8 cellular contexts compared by ENCODE assay signal in the genomic region with DNA sequence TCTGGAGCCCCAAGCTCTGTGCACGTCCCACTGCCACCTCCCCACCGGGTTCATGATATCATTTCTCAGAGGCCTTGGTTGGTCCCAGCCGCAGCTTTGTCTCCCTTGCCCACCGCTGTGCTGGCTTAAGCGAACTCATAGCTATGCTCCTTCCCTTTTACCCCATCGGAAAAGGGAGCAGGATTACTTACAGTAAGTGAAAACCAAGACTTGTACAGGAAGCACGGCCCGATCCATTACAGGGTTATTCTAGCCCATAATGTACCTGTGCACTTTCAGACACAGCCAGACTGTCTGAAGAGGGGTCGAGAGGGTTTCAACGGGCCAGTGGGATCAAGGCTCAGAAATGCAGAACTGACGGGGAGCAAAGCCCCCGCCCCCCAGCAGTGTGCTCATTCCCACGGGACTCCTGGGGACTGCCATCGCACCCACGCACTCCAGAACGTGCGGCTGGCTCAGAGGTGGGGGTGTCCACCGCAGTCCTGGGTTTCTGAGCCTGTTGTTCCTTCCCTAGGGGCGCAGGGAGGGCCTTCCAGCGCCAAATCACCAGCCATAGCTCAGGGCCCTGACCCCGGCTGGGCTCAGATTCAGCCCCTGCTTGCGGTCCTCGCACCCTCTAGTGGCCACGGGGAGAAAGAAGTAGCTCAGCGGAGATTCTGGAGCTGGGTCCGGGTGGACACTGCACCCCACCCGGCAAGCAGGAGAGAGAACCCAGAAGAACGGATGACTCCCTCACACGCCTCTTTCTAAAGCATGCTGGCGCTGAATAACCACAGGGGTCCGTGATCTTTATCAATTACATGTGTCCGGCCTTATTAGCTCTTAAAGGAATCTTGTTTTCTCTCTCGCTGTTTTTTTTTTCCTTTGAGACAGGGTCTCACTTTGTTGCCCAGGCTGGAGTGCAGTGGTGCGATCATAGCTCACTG. TPM values are rescaled to one million over a fixed set of nuclear protein-coding genes. Genes with fewer than 3 reads are reported as not detected.
DNase-seq lines count a peak whose midpoint lies in the region; ATAC-seq and TF ChIP-seq lines count a peak whose summit lies in the region.

No MANE protein-coding gene starts in this region.

- H3K4me1 ChIP-seq in foreskin keratinocyte, result no peaks in the 10 kb centered on the region

- ATAC-seq in foreskin keratinocyte, result peak; percentile 91
- ATAC-seq in omental fat pad (ENCODE audit: low FRiP score), result peak; percentile 89

- H3K27ac Mint-ChIP-seq in activated T-helper 2 cell treated with anti-CD3 and anti-CD28 coated beads, Interferon-gamma antibody, Interleukin-2, Interleukin-4, amounts not matched to agents 10 μg/mL and 5 μg/mL and 100 μg/mL, durations not matched to agents 14 hours and 24 hours and 36 hours, result no peak overlapping the region

- DNase-seq in C1 segment of cervical spinal cord (lab: John Stamatoyannopoulos, UW), result peak in 9 of 14 donors; percentile 1 to 51 (median 15)
- DNase-seq in GM19240 (ENCODE audit: insufficient read length, low spot score), result peak; percentile 91
- DNase-seq in HL-60 (ENCODE audit: low read depth in 1 of 2, low spot score in 1 of 2), result peak; percentile 29 to 64
- peak; percentile 65 for DNase-seq in RPMI7951 (ENCODE audit: low read depth)
- DNase-seq in activated T-helper 2 cell treated with anti-CD3 and anti-CD28 coated beads, Interferon-gamma antibody, Interleukin-2, Interleukin-4, amounts not matched to agents 10 μg/mL and 5 μg/mL and 100 μg/mL, durations not matched to agents 14 hours and 24 hours and 36 hours (ENCODE audit: low spot score), result peak; percentile 49
- DNase-seq in foreskin keratinocyte, result peak in 1 of 2 donors; percentile 33
- peak; percentile 42 for DNase-seq in omental fat pad (ENCODE audit: low spot score)
- DNase-seq in superior temporal gyrus (ENCODE audit: extremely low spot score), result peak; percentile 59

- H3K36me3 Mint-ChIP-seq in activated T-helper 2 cell treated with anti-CD3 and anti-CD28 coated beads, Interferon-gamma antibody, Interleukin-2, Interleukin-4, amounts not matched to agents 10 μg/mL and 5 μg/mL and 100 μg/mL, durations not matched to agents 14 hours and 24 hours and 36 hours (ENCODE audit: low read depth), result no peaks in the 10 kb centered on the region

- peaks cover 2% of the 10 kb centered on the region for H3K4me1 Mint-ChIP-seq in activated T-helper 2 cell treated with anti-CD3 and anti-CD28 coated beads, Interferon-gamma antibody, Interleukin-2, Interleukin-4, amounts not matched to agents 10 μg/mL and 5 μg/mL and 100 μg/mL, durations not matched to agents 14 hours and 24 hours and 36 hours (ENCODE audit: low read depth)

- TF ChIP-seq CTCF in HL-60 (IDR thresholded peaks at IDR 0.05; ENCODE audit: insufficient read depth, low read length) (peak; percentile 86), foreskin keratinocyte (conservative IDR thresholded peaks at IDR 0.05) (peak; percentile 79), omental fat pad (IDR thresholded peaks at IDR 0.05) (peak in 1 of 3 donors; percentile 58)

- H3K9me3 Mint-ChIP-seq in activated T-helper 2 cell treated with anti-CD3 and anti-CD28 coated beads, Interferon-gamma antibody, Interleukin-2, Interleukin-4, amounts not matched to agents 10 μg/mL and 5 μg/mL and 100 μg/mL, durations not matched to agents 14 hours and 24 hours and 36 hours, result no peaks in the 10 kb centered on the region

- peak overlapping the region; percentile 24 for H3K4me3 ChIP-seq in HL-60 (replicated peaks; ENCODE audit: insufficient read depth, low read length)

- H3K27me3 ChIP-seq in HL-60 (ENCODE audit: insufficient read depth, poor library complexity, severe bottlenecking) (peaks cover 2% of the 10 kb centered on the region), foreskin keratinocyte (no peaks in the 10 kb centered on the region)

- no peak overlapping the region for H3K4me3 Mint-ChIP-seq in activated T-helper 2 cell treated with anti-CD3 and anti-CD28 coated beads, Interferon-gamma antibody, Interleukin-2, Interleukin-4, amounts not matched to agents 10 μg/mL and 5 μg/mL and 100 μg/mL, durations not matched to agents 14 hours and 24 hours and 36 hours (ENCODE audit: low read depth)

- H3K27me3 Mint-ChIP-seq in activated T-helper 2 cell treated with anti-CD3 and anti-CD28 coated beads, Interferon-gamma antibody, Interleukin-2, Interleukin-4, amounts not matched to agents 10 μg/mL and 5 μg/mL and 100 μg/mL, durations not matched to agents 14 hours and 24 hours and 36 hours (ENCODE audit: low read depth), result peaks cover 9% of the 10 kb centered on the region

- intact Hi-C loops in activated T-helper 2 cell treated with anti-CD3 and anti-CD28 coated beads, Interferon-gamma antibody, Interleukin-2, Interleukin-4, amounts not matched to agents 10 μg/mL and 5 μg/mL and 100 μg/mL, durations not matched to agents 14 hours and 24 hours and 36 hours (cut with micrococcal nuclease), result loop anchor here (1.0 kb wide), 1 partner anchor 103 kb away; no protein-coding TSS in a partner anchor

- no peak overlapping the region for H3K27ac ChIP-seq in HL-60 (replicated peaks)
- no peak overlapping the region for H3K27ac ChIP-seq in foreskin keratinocyte

RNA-seq across cellular contexts. Expression of gene USP7, which starts 44.9 kb away (rescaled TPM):
- 25.1 and 46.9 TPM in 2 replicates for total RNA-seq in RPMI7951 (2014; rRNA removed; shearing (Covaris generic))
- 164 and 176 TPM in 2 replicates for total RNA-seq in activated T-helper 2 cell treated with anti-CD3 and anti-CD28 coated beads, Interferon-gamma antibody, Interleukin-2, Interleukin-4, amounts not matched to agents 10 μg/mL and 5 μg/mL and 100 μg/mL, durations not matched to agents 14 hours and 24 hours and 36 hours
- total RNA-seq in foreskin keratinocyte (72.6 and 75.9 TPM in 2 replicates), omental fat pad (100 to 1,000 TPM in 2 of 4 donors, 10 to 100 TPM in 2; 71.2 to 138 (median 97.0) TPM)
- polyA plus RNA-seq in foreskin keratinocyte, result 28.8 and 35.5 TPM in 2 replicates
